2 cellular contexts compared by ENCODE assay signal in genomic region chr6:161481786-161482516, GRCh38.
TF ChIP-seq lines count a peak whose summit lies in the region.

No MANE protein-coding gene starts in this region.

TF ChIP-seq in liver, 16 proteins besides CTCF, POLR2A, EP300 and RAD21:
- no peak for TF ChIP-seq RXRA (IDR thresholded peaks at IDR 0.05)
- TF ChIP-seq NR2F2 (IDR thresholded peaks at IDR 0.05), result peak; percentile 34

TF ChIP-seq in HepG2, 621 proteins besides CTCF, POLR2A, EP300 and RAD21:
- no peak for TF ChIP-seq KLF13 (CRISPR knock-in tag; IDR thresholded peaks at IDR 0.05)
